Comparison of ENCODE assay signal across 8 cellular contexts in the genomic region with DNA sequence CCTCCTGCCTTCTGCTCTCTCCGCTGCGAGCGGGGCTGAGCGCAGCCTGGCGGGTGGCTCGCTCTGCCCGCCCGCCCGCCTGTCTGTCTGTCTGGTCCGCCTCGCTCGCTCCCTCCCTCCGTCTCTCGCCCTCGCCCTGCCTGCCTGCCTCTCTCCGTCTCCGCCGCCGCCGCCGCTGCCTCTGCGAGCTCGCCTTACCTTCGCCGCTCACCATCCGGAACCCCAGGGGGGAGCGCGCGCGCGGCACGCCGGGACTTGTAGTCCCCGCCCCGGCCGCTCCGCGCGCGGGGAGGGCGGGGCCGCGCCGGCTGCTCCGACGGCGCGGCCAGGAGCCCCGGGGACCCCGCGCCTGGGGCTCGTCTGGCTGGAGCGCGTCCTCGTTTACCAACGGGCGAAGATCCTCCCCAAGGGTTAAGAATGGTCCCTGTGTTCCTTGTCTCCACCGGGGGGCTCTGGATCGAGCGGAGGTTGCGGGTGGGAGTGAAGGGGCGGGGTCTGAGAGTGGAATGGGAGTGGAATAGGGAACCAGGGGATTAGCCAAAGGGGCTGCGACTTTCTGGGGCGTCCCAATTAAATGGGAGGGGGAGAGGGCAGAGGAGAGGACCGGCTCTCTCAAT. TPM values are rescaled to one million over a fixed set of nuclear protein-coding genes. Genes with fewer than 3 reads are reported as not detected.
A peak's percentile ranks its signal among the peaks of the same experiment; 100 is the strongest.
DNase-seq lines count a peak whose midpoint lies in the region; ATAC-seq and TF ChIP-seq lines count a peak whose summit lies in the region.

TSS of gene AHDC1 (minus strand) at position 183 of the 617 bp plus-strand sequence. CDS start 52,029 bp downstream, outside the sequence.

- H3K9me3 Mint-ChIP-seq in IgD-negative memory B cell, result no peaks in the 10 kb centered on the region

- peak; percentile 92 for DNase-seq in Ammon's horn (ENCODE audit: low spot score)
- no peak for DNase-seq in Panc1 (ENCODE audit: low read depth, low spot score)
- peak; percentile 91 for DNase-seq in activated T-cell treated with anti-CD3 and anti-CD28 coated beads, Interleukin-2, amount 50 U/mL, for 1 hour
- peak; percentile 91 to 94 for DNase-seq in erythroblast (lab: John Stamatoyannopoulos, UW)
- DNase-seq in stimulated activated CD8-positive, alpha-beta memory T cell treated with anti-CD3 and anti-CD28 coated beads, Interleukin-4, amount 100 ng/mL, for 1 hour (ENCODE audit: low read depth in 2 of 2, low spot score in 1 of 2), result peak; percentile 84 to 85

- CTCF ChIA-PET in Panc1 (lab: Charles Lee), result interaction anchor here (0.6 to 2.8 kb wide), 8 partner anchors 9 to 664 kb away, joined by 4 to 19 read pairs (median 6); no protein-coding TSS in a partner anchor

- intact Hi-C loops in Panc1 (cut with micrococcal nuclease; ENCODE audit: unreplicated experiment), result loop anchor here (5.0 kb wide), 1 partner anchor 37 kb away; no protein-coding TSS in a partner anchor

- no TSS peak for BruUV-seq in Panc1 (replicated peaks; lab: Mats Ljungman, UMichigan)

- H3K36me3 ChIP-seq in Panc1 (ENCODE audit: control insufficient read depth, insufficient read depth, low read length) (peaks cover 2% of the 10 kb centered on the region; the same call in 1 of the 2 replicates), mucosa of rectum (ENCODE audit: control insufficient read depth in 2 of 2, insufficient read depth in 2 of 2, low read length in 2 of 2) (no peaks in the 10 kb centered on the region)

- H3K4me1 Mint-ChIP-seq in IgD-negative memory B cell, result peaks cover 29 to 36% (median 29%) of the 10 kb centered on the region in 3 donors

- peak within 1 kb of the TSS; percentile 58; the same call in 1 of the 2 replicates for H3K27ac ChIP-seq in Panc1 (ENCODE audit: low read length)
- H3K27ac ChIP-seq in mucosa of rectum (ENCODE audit: low read depth in 2 of 2, low read length in 2 of 2), result peak within 1 kb of the TSS; percentile 94 to 96

- peak within 1 kb of the TSS; percentile 75 to 98 (median 92) for H3K4me3 Mint-ChIP-seq in IgD-negative memory B cell

- H3K9me3 ChIP-seq in Panc1 (ENCODE audit: control insufficient read depth, insufficient read depth, low read depth, low read length) (no peaks in the 10 kb centered on the region), mucosa of rectum (ENCODE audit: control insufficient read depth in 2 of 2, low read length in 2 of 2) (no peaks in the 10 kb centered on the region)

- peak within 1 kb of the TSS; percentile 79 to 89 (median 81) for H3K27ac Mint-ChIP-seq in IgD-negative memory B cell

- no peaks in the 10 kb centered on the region for H3K36me3 Mint-ChIP-seq in IgD-negative memory B cell

- in situ Hi-C loops in Panc1 (cut with HindIII; ENCODE audit: low pct_unique_long_range_greater_than_20kb, low sequenced_read_pairs), result loop anchor here (10.0 kb wide), 1 partner anchor 189 kb away; no protein-coding TSS in a partner anchor

- POLR2A ChIA-PET in Panc1 (lab: Charles Lee), result interaction anchor here (0.6 to 1.0 kb wide), 3 partner anchors 37 to 294 kb away, joined by 3 to 17 read pairs (median 6); no protein-coding TSS in a partner anchor

- TF ChIP-seq POLR2A in erythroblast (IDR thresholded peaks at IDR 0.05; ENCODE audit: low read length), result no peak

- H3K9ac ChIP-seq in mucosa of rectum (ENCODE audit: low read depth in 1 of 2, low read length in 2 of 2), result peak within 1 kb of the TSS; percentile 65 to 87

- H3K27me3 ChIP-seq in Panc1 (ENCODE audit: control insufficient read depth, insufficient read depth, low read length), result no peaks in the 10 kb centered on the region
- no peaks in the 10 kb centered on the region for H3K27me3 ChIP-seq in mucosa of rectum (ENCODE audit: control insufficient read depth in 2 of 2, insufficient read depth in 2 of 2, low read length in 2 of 2)

- ATAC-seq in GM19372 (IDR thresholded peaks at IDR 0.05; ENCODE audit: low read depth, unreplicated experiment), result peak; percentile 64
- peak; percentile 79 for ATAC-seq in Panc1

- H3K4me1 ChIP-seq in Panc1 (ENCODE audit: control insufficient read depth, insufficient read depth, low read length), result peaks cover 43% of the 10 kb centered on the region
- H3K4me1 ChIP-seq in mucosa of rectum (ENCODE audit: control insufficient read depth in 2 of 2, insufficient read depth in 2 of 2, low read length in 2 of 2), result peaks cover 18 to 24% of the 10 kb centered on the region in 2 donors

- H3K4me3 ChIP-seq in Panc1 (ENCODE audit: low read depth in 2 of 2, low read length in 2 of 2) (peak within 1 kb of the TSS; percentile 78 to 86), mucosa of rectum (ENCODE audit: low read length in 2 of 2) (peak within 1 kb of the TSS; percentile 85 to 96)

- no peaks in the 10 kb centered on the region for H3K27me3 Mint-ChIP-seq in IgD-negative memory B cell

- TF ChIP-seq CTCF in Panc1 (IDR thresholded peaks at IDR 0.05), result no peak

RNA-seq across cellular contexts. Expression of gene AHDC1, which starts in this region (rescaled TPM):
- polyA plus RNA-seq in IgD-negative memory B cell, result 1.1 TPM
- 47.1 TPM for total RNA-seq in Panc1 (2021; ENCODE audit: unreplicated experiment)
- polyA plus RNA-seq in Panc1 (2012; ENCODE audit: insufficient read length), result 35.8 TPM
